1 cellular context compared by ENCODE assay signal in the genomic region with DNA sequence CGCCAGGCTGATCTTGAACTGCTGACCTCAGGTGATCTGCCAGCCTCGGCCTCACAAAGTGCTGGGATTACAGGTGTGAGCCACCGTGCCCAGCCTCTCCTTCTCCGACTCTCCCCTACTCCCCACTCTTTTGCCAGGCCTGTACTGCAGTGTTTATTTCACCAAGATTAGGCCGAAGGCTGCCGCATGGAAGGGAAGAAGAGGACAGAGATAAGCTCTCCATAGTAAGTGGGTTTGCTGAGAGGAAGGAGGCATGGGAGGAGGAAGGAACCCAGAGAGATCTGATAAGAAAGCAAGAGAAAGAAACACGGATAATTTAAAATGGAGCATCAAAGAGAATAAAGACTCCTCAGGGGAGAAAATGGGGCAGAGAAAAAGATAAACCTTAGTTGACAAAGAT.
TF ChIP-seq lines count a peak whose summit lies in the region.

No MANE protein-coding gene starts in this region.

TF ChIP-seq in K562, 482 proteins besides CTCF, POLR2A, EP300 and RAD21:
- TF ChIP-seq ETV6 (IDR thresholded peaks at IDR 0.05; ENCODE audit: borderline replicate concordance in 1 of 2, low read depth in 2 of 2, low read length in 1 of 2) (no peak), ETV6 (CRISPR knock-in tag; IDR thresholded peaks at IDR 0.05; ENCODE audit: borderline replicate concordance) (no peak), L3MBTL2 (IDR thresholded peaks at IDR 0.05) (peak; percentile 31; the same call in 1 of the 2 replicates), RCOR1 (IDR thresholded peaks at IDR 0.05; ENCODE audit: borderline replicate concordance in 1 of 2, low read depth in 2 of 2, low read length in 2 of 2) (peak in 1 of 2 experiments; percentile 68; a peak in 1 of 4 replicates), ZNF239 (CRISPR knock-in tag; IDR thresholded peaks at IDR 0.05) (peak; percentile 35), CXXC5 (CRISPR knock-in tag; IDR thresholded peaks at IDR 0.05) (peak; percentile 31; the same call in 1 of the 2 replicates), MYC (IDR thresholded peaks at IDR 0.05; ENCODE audit: low read depth, low read length) (peak; percentile 70), MYC (CRISPR knock-in tag; IDR thresholded peaks at IDR 0.05; ENCODE audit: borderline replicate concordance, low read depth) (no peak), NBN (IDR thresholded peaks at IDR 0.05; ENCODE audit: low read depth) (peak; percentile 55; the same call in 1 of the 2 replicates), FOXJ3 (CRISPR knock-in tag; IDR thresholded peaks at IDR 0.05) (no peak), WHSC1 (IDR thresholded peaks at IDR 0.05; ENCODE audit: low read length) (no peak), ZNF507 (tag; conservative IDR thresholded peaks at IDR 0.05) (no peak), XRCC4 (IDR thresholded peaks at IDR 0.05; ENCODE audit: extremely low read depth, insufficient read depth, insufficient read length) (no peak), ZNF584 (CRISPR knock-in tag; IDR thresholded peaks at IDR 0.05; ENCODE audit: low read depth) (no peak), HNRNPH1 (optimal IDR thresholded peaks at IDR 0.05; ENCODE audit: low read depth, low read length) (no peak), ZNF347 (CRISPR knock-in tag; IDR thresholded peaks at IDR 0.05; ENCODE audit: low read depth) (no peak), ZEB2 (IDR thresholded peaks at IDR 0.05) (peak; percentile 50; the same call in 1 of the 2 replicates), ZFX (CRISPR knock-in tag; IDR thresholded peaks at IDR 0.05) (peak; percentile 41; the same call in 1 of the 2 replicates), DPF2 (IDR thresholded peaks at IDR 0.05) (peak; percentile 37; the same call in 1 of the 2 replicates), ARID1B (IDR thresholded peaks at IDR 0.05) (peak; percentile 46; the same call in 1 of the 2 replicates), TEAD4 (IDR thresholded peaks at IDR 0.05; ENCODE audit: low read length) (no peak), TEAD4 (CRISPR knock-in tag; IDR thresholded peaks at IDR 0.05; ENCODE audit: borderline replicate concordance) (no peak)
- TF ChIP-seq, protein P1, sequence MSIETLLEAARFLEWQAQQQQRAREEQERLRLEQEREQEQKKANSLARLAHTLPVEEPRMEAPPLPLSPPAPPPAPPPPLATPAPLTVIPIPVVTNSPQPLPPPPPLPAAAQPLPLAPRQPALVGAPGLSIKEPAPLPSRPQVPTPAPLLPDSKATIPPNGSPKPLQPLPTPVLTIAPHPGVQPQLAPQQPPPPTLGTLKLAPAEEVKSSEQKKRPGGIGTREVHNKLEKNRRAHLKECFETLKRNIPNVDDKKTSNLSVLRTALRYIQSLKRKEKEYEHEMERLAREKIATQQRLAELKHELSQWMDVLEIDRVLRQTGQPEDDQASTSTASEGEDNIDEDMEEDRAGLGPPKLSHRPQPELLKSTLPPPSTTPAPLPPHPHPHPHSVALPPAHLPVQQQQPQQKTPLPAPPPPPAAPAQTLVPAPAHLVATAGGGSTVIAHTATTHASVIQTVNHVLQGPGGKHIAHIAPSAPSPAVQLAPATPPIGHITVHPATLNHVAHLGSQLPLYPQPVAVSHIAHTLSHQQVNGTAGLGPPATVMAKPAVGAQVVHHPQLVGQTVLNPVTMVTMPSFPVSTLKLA (conservative IDR thresholded peaks at IDR 0.05): 0 out of 4 replicates have a peak, but pooled peaks of 1 of the 2 experiments have one; percentile 42
- TF ChIP-seq, protein P2, sequence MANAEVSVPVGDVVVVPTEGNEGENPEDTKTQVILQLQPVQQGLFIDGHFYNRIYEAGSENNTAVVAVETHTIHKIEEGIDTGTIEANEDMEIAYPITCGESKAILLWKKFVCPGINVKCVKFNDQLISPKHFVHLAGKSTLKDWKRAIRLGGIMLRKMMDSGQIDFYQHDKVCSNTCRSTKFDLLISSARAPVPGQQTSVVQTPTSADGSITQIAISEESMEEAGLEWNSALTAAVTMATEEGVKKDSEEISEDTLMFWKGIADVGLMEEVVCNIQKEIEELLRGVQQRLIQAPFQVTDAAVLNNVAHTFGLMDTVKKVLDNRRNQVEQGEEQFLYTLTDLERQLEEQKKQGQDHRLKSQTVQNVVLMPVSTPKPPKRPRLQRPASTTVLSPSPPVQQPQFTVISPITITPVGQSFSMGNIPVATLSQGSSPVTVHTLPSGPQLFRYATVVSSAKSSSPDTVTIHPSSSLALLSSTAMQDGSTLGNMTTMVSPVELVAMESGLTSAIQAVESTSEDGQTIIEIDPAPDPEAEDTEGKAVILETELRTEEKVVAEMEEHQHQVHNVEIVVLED (CRISPR knock-in tag; IDR thresholded peaks at IDR 0.05): no peak
- TF ChIP-seq, protein P3, sequence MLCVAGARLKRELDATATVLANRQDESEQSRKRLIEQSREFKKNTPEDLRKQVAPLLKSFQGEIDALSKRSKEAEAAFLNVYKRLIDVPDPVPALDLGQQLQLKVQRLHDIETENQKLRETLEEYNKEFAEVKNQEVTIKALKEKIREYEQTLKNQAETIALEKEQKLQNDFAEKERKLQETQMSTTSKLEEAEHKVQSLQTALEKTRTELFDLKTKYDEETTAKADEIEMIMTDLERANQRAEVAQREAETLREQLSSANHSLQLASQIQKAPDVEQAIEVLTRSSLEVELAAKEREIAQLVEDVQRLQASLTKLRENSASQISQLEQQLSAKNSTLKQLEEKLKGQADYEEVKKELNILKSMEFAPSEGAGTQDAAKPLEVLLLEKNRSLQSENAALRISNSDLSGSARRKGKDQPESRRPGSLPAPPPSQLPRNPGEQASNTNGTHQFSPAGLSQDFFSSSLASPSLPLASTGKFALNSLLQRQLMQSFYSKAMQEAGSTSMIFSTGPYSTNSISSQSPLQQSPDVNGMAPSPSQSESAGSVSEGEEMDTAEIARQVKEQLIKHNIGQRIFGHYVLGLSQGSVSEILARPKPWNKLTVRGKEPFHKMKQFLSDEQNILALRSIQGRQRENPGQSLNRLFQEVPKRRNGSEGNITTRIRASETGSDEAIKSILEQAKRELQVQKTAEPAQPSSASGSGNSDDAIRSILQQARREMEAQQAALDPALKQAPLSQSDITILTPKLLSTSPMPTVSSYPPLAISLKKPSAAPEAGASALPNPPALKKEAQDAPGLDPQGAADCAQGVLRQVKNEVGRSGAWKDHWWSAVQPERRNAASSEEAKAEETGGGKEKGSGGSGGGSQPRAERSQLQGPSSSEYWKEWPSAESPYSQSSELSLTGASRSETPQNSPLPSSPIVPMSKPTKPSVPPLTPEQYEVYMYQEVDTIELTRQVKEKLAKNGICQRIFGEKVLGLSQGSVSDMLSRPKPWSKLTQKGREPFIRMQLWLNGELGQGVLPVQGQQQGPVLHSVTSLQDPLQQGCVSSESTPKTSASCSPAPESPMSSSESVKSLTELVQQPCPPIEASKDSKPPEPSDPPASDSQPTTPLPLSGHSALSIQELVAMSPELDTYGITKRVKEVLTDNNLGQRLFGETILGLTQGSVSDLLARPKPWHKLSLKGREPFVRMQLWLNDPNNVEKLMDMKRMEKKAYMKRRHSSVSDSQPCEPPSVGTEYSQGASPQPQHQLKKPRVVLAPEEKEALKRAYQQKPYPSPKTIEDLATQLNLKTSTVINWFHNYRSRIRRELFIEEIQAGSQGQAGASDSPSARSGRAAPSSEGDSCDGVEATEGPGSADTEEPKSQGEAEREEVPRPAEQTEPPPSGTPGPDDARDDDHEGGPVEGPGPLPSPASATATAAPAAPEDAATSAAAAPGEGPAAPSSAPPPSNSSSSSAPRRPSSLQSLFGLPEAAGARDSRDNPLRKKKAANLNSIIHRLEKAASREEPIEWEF (CRISPR knock-in tag; IDR thresholded peaks at IDR 0.05): no peak
- TF ChIP-seq, protein P4, sequence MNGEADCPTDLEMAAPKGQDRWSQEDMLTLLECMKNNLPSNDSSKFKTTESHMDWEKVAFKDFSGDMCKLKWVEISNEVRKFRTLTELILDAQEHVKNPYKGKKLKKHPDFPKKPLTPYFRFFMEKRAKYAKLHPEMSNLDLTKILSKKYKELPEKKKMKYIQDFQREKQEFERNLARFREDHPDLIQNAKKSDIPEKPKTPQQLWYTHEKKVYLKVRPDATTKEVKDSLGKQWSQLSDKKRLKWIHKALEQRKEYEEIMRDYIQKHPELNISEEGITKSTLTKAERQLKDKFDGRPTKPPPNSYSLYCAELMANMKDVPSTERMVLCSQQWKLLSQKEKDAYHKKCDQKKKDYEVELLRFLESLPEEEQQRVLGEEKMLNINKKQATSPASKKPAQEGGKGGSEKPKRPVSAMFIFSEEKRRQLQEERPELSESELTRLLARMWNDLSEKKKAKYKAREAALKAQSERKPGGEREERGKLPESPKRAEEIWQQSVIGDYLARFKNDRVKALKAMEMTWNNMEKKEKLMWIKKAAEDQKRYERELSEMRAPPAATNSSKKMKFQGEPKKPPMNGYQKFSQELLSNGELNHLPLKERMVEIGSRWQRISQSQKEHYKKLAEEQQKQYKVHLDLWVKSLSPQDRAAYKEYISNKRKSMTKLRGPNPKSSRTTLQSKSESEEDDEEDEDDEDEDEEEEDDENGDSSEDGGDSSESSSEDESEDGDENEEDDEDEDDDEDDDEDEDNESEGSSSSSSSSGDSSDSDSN (IDR thresholded peaks at IDR 0.05; ENCODE audit: borderline replicate concordance in 1 of 2, low read depth in 2 of 2, low read length in 2 of 2): peak in 1 of 2 experiments; percentile 39; a peak in 1 of 4 replicates
